In the genomic region with DNA sequence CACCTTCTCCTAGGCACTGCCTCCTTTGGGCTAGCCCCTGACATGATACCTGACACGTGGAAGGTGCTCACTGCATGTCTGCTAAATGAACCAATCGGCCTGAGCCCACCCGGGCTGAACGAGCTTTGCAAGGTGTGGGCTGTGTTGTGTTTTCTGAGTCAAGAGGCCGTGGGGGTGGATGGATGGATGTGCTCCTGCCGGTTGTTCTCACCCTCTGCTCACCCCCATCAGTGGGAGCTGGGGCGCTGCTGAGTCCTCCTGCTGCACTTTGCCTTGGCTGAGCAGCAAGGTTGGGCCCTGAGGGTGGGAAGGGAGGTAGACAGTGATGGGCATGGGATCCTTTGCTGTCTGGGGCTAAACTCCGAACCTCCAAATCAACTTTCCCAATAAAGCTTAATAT, we compare ENCODE assay signal across 1 cellular context.
TF ChIP-seq lines count a peak whose summit lies in the region.

No MANE protein-coding gene starts in this region.

TF ChIP-seq in HEK293, 187 proteins besides CTCF, POLR2A, EP300 and RAD21 (continued from another document):
- TF ChIP-seq PRDM10 (tag by site-specific recombination; IDR thresholded peaks at IDR 0.05) (no peak), EGR2 (tag by site-specific recombination; IDR thresholded peaks at IDR 0.05; ENCODE audit: low read depth) (peak; percentile 18; the same call in 1 of the 2 replicates)
